ENCODE assay signal across 15 cellular contexts in the genomic region with DNA sequence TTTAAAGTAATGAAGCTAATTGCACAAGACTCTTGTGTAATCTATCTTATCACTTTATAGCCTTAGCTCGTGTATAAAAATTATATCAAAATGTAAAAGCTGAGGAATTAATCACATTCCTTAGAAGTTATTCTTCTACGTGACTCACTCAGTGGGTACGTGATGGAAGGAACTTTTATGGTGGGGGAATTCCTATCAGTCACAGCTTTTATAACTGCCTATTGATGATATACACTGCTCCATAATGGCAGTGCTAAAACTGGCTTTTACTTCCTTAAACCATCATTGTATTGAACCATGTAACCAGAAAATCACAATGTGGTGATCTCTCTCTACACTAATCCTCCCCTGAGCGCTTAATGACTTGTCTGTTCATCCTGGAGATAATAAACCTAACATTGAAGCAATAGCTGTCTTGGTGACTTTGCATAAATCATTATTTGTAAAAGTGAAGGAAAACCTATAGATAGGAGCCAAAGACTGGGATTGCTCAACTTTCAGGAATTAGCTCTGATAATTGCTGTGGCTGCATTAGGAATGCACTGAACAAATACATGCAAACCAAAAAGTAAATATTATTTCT.
DNase-seq lines count a peak whose midpoint lies in the region; ATAC-seq and TF ChIP-seq lines count a peak whose summit lies in the region.
"Had no signal": no experiment of that assay in that cellular context is flagged by ENCODE, and none has a peak within 500 bp of the region (broad histone marks: within the 10 kb centered on the region; RNA-seq: fewer than 3 reads in every experiment).

No MANE protein-coding gene starts in this region.

- POLR2A ChIA-PET in CD8-positive, alpha-beta T cell (lab: Charles Lee), result no interaction called here

- no peaks in the 10 kb centered on the region for H3K36me3 ChIP-seq in hepatocyte (replicated peaks; ENCODE audit: insufficient read depth, low read depth)
- H3K36me3 ChIP-seq in CD8-positive, alpha-beta T cell (ENCODE audit: insufficient read depth, low read length), result no peaks in the 10 kb centered on the region

- no peaks in the 10 kb centered on the region for H3K27me3 ChIP-seq in hepatocyte
- H3K27me3 ChIP-seq in CD8-positive, alpha-beta T cell (ENCODE audit: insufficient read depth, low read length), result no peaks in the 10 kb centered on the region

- no peak overlapping the region for H2AFZ ChIP-seq in hepatocyte

- peak overlapping the region; percentile 60 for H3K27ac ChIP-seq in hepatocyte
- no peak overlapping the region for H3K27ac ChIP-seq in CD8-positive, alpha-beta T cell (ENCODE audit: low read depth, low read length)
- H3K27ac ChIP-seq: 22Rv1, VCaP had no signal

- DNase-seq in NOMO-1 treated with DMSO at 0.1 percent for 48 hours (lab: John Stamatoyannopoulos, UW; ENCODE audit: unreplicated experiment), result peak; percentile 20
- no peak for DNase-seq in NOMO-1 treated with dmso at 0.1 percent for 144 hours (lab: John Stamatoyannopoulos, UW; ENCODE audit: unreplicated experiment)
- DNase-seq in T1000 (lab: John Stamatoyannopoulos, UW), result peak; percentile 27
- peak; percentile 30 for DNase-seq in hepatocyte (ENCODE audit: low spot score)
- no peak for DNase-seq in CD8-positive, alpha-beta T cell
- no peak for DNase-seq in posterior cingulate gyrus
- DNase-seq: activated naive CD4-positive, alpha-beta T cell treated with anti-CD3 and anti-CD28 coated beads for 36 hours; caudate nucleus; NCI-H510A had no signal

- ATAC-seq in CD8-positive, alpha-beta T cell, result no peak
- ATAC-seq in SK-N-SH treated with all-trans-retinoic acid at 6 μM for 48 hours (no peak), GM19035 (IDR thresholded peaks at IDR 0.05; ENCODE audit: unreplicated experiment) (no peak)

- peaks cover 18% of the 10 kb centered on the region for H3K9me3 Mint-ChIP-seq in CD8-positive, alpha-beta T cell

- H4K20me1 ChIP-seq in hepatocyte (ENCODE audit: insufficient read depth, poor library complexity, severe bottlenecking), result no peaks in the 10 kb centered on the region

- H3K4me2 ChIP-seq in hepatocyte, result no peak overlapping the region

- no peak for TF ChIP-seq CTCF in hepatocyte (IDR thresholded peaks at IDR 0.05; ENCODE audit: poor library complexity)
- no peak for TF ChIP-seq CTCF in CD8-positive, alpha-beta T cell (IDR thresholded peaks at IDR 0.05)

- intact Hi-C loops in CD8-positive, alpha-beta T cell (cut with DNase I, micrococcal nuclease), result no loop called here
- intact Hi-C loops in posterior cingulate gyrus (cut with DNase I), result no loop called here

- WGBS in hepatocyte (ENCODE audit: low lambda C conversion rate, missing lambda C conversion rate), result 66% methylated on average over 4 of the region's 4 CpGs

- no peak overlapping the region for H3K4me3 ChIP-seq in hepatocyte
- H3K4me3 ChIP-seq in CD8-positive, alpha-beta T cell (ENCODE audit: low read depth, low read length), result no peak overlapping the region
- H3K4me3 ChIP-seq: lung had no signal

- no peak overlapping the region for H3K27ac Mint-ChIP-seq in CD8-positive, alpha-beta T cell
- H3K27ac Mint-ChIP-seq: activated naive CD4-positive, alpha-beta T cell treated with anti-CD3 and anti-CD28 coated beads for 36 hours had no signal

- H3K4me1 Mint-ChIP-seq in CD8-positive, alpha-beta T cell (ENCODE audit: low read depth), result no peaks in the 10 kb centered on the region

- no peaks in the 10 kb centered on the region for H3K79me2 ChIP-seq in hepatocyte

- no peaks in the 10 kb centered on the region for H3K27me3 Mint-ChIP-seq in CD8-positive, alpha-beta T cell (ENCODE audit: low read depth)

- no peaks in the 10 kb centered on the region for H3K9me3 ChIP-seq in hepatocyte (ENCODE audit: low read depth)
- no peaks in the 10 kb centered on the region for H3K9me3 ChIP-seq in CD8-positive, alpha-beta T cell (ENCODE audit: low read length)

- H3K36me3 Mint-ChIP-seq in CD8-positive, alpha-beta T cell, result no peaks in the 10 kb centered on the region

- no peaks in the 10 kb centered on the region for H3K9me2 ChIP-seq in hepatocyte (replicated peaks; ENCODE audit: insufficient read depth)

- no peak overlapping the region for H3K4me3 Mint-ChIP-seq in CD8-positive, alpha-beta T cell
- H3K4me3 Mint-ChIP-seq: activated naive CD4-positive, alpha-beta T cell treated with anti-CD3 and anti-CD28 coated beads for 36 hours; neural crest cell had no signal

- H3K4me1 ChIP-seq in hepatocyte (ENCODE audit: insufficient read depth), result peaks cover 4% of the 10 kb centered on the region
- no peaks in the 10 kb centered on the region for H3K4me1 ChIP-seq in CD8-positive, alpha-beta T cell (ENCODE audit: insufficient read depth, low read length)

- CTCF ChIA-PET in CD8-positive, alpha-beta T cell (lab: Charles Lee), result no interaction called here

TF ChIP-seq in SK-N-SH treated with all-trans-retinoic acid at 6 μM for 48 hours, 23 proteins besides CTCF, POLR2A, EP300 and RAD21:
- TF ChIP-seq ZC3H10 (CRISPR knock-in tag; IDR thresholded peaks at IDR 0.05) (no peak), GLIS3 (CRISPR knock-in tag; IDR thresholded peaks at IDR 0.05) (no peak), ISL1 (CRISPR knock-in tag; IDR thresholded peaks at IDR 0.05) (no peak), SNAI2 (CRISPR knock-in tag; IDR thresholded peaks at IDR 0.05) (no peak), CSDC2 (CRISPR knock-in tag; IDR thresholded peaks at IDR 0.05) (no peak)
- TF ChIP-seq, protein P1, sequence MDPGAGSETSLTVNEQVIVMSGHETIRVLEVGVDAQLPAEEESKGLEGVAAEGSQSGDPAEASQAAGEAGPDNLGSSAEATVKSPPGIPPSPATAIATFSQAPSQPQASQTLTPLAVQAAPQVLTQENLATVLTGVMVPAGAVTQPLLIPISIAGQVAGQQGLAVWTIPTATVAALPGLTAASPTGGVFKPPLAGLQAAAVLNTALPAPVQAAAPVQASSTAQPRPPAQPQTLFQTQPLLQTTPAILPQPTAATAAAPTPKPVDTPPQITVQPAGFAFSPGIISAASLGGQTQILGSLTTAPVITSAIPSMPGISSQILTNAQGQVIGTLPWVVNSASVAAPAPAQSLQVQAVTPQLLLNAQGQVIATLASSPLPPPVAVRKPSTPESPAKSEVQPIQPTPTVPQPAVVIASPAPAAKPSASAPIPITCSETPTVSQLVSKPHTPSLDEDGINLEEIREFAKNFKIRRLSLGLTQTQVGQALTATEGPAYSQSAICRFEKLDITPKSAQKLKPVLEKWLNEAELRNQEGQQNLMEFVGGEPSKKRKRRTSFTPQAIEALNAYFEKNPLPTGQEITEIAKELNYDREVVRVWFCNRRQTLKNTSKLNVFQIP (CRISPR knock-in tag; IDR thresholded peaks at IDR 0.05; ENCODE audit: borderline replicate concordance, low read depth), result no peak
- TF ChIP-seq, protein P2, sequence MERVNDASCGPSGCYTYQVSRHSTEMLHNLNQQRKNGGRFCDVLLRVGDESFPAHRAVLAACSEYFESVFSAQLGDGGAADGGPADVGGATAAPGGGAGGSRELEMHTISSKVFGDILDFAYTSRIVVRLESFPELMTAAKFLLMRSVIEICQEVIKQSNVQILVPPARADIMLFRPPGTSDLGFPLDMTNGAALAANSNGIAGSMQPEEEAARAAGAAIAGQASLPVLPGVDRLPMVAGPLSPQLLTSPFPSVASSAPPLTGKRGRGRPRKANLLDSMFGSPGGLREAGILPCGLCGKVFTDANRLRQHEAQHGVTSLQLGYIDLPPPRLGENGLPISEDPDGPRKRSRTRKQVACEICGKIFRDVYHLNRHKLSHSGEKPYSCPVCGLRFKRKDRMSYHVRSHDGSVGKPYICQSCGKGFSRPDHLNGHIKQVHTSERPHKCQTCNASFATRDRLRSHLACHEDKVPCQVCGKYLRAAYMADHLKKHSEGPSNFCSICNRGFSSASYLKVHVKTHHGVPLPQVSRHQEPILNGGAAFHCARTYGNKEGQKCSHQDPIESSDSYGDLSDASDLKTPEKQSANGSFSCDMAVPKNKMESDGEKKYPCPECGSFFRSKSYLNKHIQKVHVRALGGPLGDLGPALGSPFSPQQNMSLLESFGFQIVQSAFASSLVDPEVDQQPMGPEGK (CRISPR knock-in tag; IDR thresholded peaks at IDR 0.05; ENCODE audit: borderline replicate concordance), result no peak
- TF ChIP-seq, protein P3, sequence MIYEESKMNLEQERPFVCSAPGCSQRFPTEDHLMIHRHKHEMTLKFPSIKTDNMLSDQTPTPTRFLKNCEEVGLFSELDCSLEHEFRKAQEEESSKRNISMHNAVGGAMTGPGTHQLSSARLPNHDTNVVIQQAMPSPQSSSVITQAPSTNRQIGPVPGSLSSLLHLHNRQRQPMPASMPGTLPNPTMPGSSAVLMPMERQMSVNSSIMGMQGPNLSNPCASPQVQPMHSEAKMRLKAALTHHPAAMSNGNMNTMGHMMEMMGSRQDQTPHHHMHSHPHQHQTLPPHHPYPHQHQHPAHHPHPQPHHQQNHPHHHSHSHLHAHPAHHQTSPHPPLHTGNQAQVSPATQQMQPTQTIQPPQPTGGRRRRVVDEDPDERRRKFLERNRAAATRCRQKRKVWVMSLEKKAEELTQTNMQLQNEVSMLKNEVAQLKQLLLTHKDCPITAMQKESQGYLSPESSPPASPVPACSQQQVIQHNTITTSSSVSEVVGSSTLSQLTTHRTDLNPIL (CRISPR knock-in tag; IDR thresholded peaks at IDR 0.05; ENCODE audit: low read depth), result no peak
- TF ChIP-seq, protein P4, sequence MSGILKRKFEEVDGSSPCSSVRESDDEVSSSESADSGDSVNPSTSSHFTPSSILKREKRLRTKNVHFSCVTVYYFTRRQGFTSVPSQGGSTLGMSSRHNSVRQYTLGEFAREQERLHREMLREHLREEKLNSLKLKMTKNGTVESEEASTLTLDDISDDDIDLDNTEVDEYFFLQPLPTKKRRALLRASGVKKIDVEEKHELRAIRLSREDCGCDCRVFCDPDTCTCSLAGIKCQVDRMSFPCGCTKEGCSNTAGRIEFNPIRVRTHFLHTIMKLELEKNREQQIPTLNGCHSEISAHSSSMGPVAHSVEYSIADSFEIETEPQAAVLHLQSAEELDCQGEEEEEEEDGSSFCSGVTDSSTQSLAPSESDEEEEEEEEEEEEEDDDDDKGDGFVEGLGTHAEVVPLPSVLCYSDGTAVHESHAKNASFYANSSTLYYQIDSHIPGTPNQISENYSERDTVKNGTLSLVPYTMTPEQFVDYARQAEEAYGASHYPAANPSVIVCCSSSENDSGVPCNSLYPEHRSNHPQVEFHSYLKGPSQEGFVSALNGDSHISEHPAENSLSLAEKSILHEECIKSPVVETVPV (CRISPR knock-in tag; IDR thresholded peaks at IDR 0.05), result no peak

Comparison
In these comparisons a context has a peak if more than half of its experiments do, and no peak if none do; other contexts are left out.
1. DNase-seq: peak in NOMO-1 treated with DMSO at 0.1 percent for 48 hours (single experiment), T1000 (single experiment) and hepatocyte (single experiment); none in NOMO-1 treated with dmso at 0.1 percent for 144 hours (single experiment), CD8-positive, alpha-beta T cell (0 of 7) and posterior cingulate gyrus (0 of 10).